Comparison of ENCODE assay signal across 10 cellular contexts in the genomic region with DNA sequence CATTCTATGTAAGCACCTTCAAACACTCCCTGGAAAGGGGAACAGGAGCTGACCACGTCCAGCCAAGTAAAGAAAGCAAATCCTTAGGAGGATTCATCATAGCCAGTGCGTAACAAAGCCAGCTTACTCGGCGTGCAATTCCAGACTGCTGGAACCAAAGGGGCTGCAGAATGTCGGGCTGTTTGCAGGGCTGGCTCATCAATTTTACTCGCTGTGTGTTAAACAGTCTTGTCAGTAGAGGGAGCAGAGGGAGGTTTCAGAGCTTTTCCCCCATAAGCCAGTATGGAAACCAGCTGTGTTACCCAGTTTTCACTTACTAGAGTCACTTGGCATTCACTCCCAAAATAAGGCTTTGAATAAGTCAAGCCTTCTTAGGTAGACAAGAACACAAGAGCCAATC.
DNase-seq lines count a peak whose midpoint lies in the region; ATAC-seq and TF ChIP-seq lines count a peak whose summit lies in the region.
"Had no signal": no experiment of that assay in that cellular context is flagged by ENCODE, and none has a peak within 500 bp of the region (broad histone marks: within the 10 kb centered on the region; RNA-seq: fewer than 3 reads in every experiment).

No MANE protein-coding gene starts in this region.

- H3K27ac ChIP-seq in 22Rv1: no peak overlapping the region
- no peak overlapping the region for H3K27ac ChIP-seq in gastroesophageal sphincter
- H3K27ac ChIP-seq: colonic mucosa had no signal

- H3K4me3 ChIP-seq in gastroesophageal sphincter: no peak overlapping the region
- H3K4me3 ChIP-seq: colonic mucosa had no signal

- peak; percentile 34 for DNase-seq in GM13976 (ENCODE audit: low spot score)
- peak; percentile 53 for DNase-seq in RKO (ENCODE audit: low spot score)
- no peak for DNase-seq in LoVo (ENCODE audit: low spot score)
- no peak for DNase-seq in activated gamma-delta T cell treated with Interleukin-2 at 50 U/mL for 16 hours
- no peak for DNase-seq in GDM1 (lab: John Stamatoyannopoulos, UW)
- DNase-seq: colonic mucosa, NCI-H187 had no signal

- H3K27me3 ChIP-seq in gastroesophageal sphincter: no peaks in the 10 kb centered on the region
- H3K27me3 ChIP-seq: colonic mucosa had no signal

- WGBS in gastroesophageal sphincter (ENCODE audit: low coverage in 1 of 2), 2 donors: 66% methylated on average over 5 of the region's 6 CpGs; no CpG with 5 or more reads in 1 of the 2 donors

- peak; percentile 34; the same call in 1 of the 2 replicates for TF ChIP-seq CTCF in 22Rv1 (IDR thresholded peaks at IDR 0.05)
- no peak for TF ChIP-seq CTCF in GM13976 (IDR thresholded peaks at IDR 0.05; ENCODE audit: borderline replicate concordance, control extremely low read depth, extremely low read depth, insufficient read depth, missing control alignments)
- TF ChIP-seq CTCF in gastroesophageal sphincter (IDR thresholded peaks at IDR 0.05): peak in 3 of 4 experiments; percentile 22 to 41 (median 33)

- TF ChIP-seq POLR2A in gastroesophageal sphincter (IDR thresholded peaks at IDR 0.05): no peak

- TF ChIP-seq EP300 in gastroesophageal sphincter (IDR thresholded peaks at IDR 0.05): no peak

- no peaks in the 10 kb centered on the region for H3K9me3 ChIP-seq in gastroesophageal sphincter
- H3K9me3 ChIP-seq: colonic mucosa had no signal

- ATAC-seq in gastroesophageal sphincter (no peak), HG03342 (IDR thresholded peaks at IDR 0.05; ENCODE audit: unreplicated experiment) (no peak)

- no peaks in the 10 kb centered on the region for H3K4me1 ChIP-seq in gastroesophageal sphincter
- H3K4me1 ChIP-seq: colonic mucosa had no signal

- H3K36me3 ChIP-seq in gastroesophageal sphincter: peaks cover 0 to 89% of the 10 kb centered on the region in 2 donors

- in situ Hi-C loops in GM13976 (cut with MboI; ENCODE audit: low sequenced_read_pairs, unreplicated experiment): no loop called here

Comparison
In these comparisons a context has a peak if more than half of its experiments do, and no peak if none do; other contexts are left out.
1. DNase-seq: peak in GM13976 (single experiment) and RKO (single experiment); none in LoVo (single experiment), activated gamma-delta T cell treated with Interleukin-2 at 50 U/mL for 16 hours (single experiment) and GDM1 (single experiment).